In the genomic region with DNA sequence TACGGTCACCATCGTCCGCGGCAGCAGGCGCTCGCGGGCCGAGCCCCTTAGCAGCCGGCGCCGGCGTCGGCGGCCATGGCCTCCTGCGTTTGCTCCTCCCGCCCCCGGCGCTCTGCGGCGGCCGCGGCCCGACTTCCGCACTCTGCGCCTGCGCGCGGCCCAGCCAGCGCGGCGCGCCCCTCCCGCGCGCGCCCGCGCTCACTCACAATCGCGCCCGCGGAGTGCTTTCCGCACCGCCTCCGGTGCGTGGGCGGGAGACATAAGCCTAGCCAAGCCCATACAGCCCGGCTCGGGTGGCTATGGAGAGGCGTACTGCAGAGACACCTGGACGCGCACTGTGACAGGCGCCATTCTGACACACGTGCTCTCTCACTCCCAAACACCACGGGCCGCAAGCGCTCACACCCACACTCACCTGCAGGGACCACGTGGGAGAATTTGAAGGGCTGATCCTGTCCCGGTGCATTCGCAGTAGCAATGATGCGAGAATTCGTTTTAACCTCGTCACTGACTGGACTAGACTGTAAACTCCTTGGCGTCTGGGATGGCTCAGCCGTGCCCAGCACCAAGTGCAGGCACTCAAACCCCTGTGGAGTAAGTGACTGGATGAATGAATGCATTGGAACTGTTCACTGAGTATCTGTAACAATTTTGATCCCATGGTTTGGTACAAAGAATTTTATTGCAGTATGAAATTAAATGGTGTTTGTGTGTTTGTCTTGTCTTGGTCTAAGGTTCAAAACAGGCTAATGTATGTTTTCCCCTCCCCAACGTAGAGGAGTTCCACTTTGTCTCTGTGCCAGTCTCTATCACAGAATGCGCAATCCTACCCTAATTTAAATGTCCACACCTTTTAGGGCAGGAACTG, we compare ENCODE assay signal across 1 cellular context.
TF ChIP-seq lines count a peak whose summit lies in the region.

A gene with protein sequence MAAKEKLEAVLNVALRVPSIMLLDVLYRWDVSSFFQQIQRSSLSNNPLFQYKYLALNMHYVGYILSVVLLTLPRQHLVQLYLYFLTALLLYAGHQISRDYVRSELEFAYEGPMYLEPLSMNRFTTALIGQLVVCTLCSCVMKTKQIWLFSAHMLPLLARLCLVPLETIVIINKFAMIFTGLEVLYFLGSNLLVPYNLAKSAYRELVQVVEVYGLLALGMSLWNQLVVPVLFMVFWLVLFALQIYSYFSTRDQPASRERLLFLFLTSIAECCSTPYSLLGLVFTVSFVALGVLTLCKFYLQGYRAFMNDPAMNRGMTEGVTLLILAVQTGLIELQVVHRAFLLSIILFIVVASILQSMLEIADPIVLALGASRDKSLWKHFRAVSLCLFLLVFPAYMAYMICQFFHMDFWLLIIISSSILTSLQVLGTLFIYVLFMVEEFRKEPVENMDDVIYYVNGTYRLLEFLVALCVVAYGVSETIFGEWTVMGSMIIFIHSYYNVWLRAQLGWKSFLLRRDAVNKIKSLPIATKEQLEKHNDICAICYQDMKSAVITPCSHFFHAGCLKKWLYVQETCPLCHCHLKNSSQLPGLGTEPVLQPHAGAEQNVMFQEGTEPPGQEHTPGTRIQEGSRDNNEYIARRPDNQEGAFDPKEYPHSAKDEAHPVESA (minus strand): TSS at position 116 of the 868 bp plus-strand sequence. CDS start 5,936 bp downstream, outside the sequence.

TF ChIP-seq in H1, 55 proteins besides CTCF, POLR2A, EP300 and RAD21 (continues in another document):
- TF ChIP-seq EZH2 (IDR thresholded peaks at IDR 0.05; ENCODE audit: low read depth, low read length, severe bottlenecking), result no peak
- peak; percentile 56; the same call in 1 of the 2 replicates for TF ChIP-seq BACH1 (IDR thresholded peaks at IDR 0.05; ENCODE audit: low read length)
- no peak for TF ChIP-seq HDAC6 (IDR thresholded peaks at IDR 0.05; ENCODE audit: low read depth, low read length)
- TF ChIP-seq CTBP2 (IDR thresholded peaks at IDR 0.05; ENCODE audit: borderline replicate concordance, insufficient read depth, insufficient read length, low read length), result no peak
- no peak for TF ChIP-seq GABPA (IDR thresholded peaks at IDR 0.05; ENCODE audit: borderline replicate concordance, insufficient read depth, low read length)
- no peak for TF ChIP-seq RXRA (IDR thresholded peaks at IDR 0.05; ENCODE audit: insufficient read depth, low read depth, low read length)
- TF ChIP-seq SAP30 (IDR thresholded peaks at IDR 0.05; ENCODE audit: insufficient read depth, insufficient replicate concordance, low read length), result peak; percentile 75
- peak; percentile 72 for TF ChIP-seq RBBP5 (IDR thresholded peaks at IDR 0.05; ENCODE audit: borderline replicate concordance, low read depth, low read length)
- TF ChIP-seq ATF2 (IDR thresholded peaks at IDR 0.05; ENCODE audit: low read length), result no peak
- TF ChIP-seq SP4 (IDR thresholded peaks at IDR 0.05; ENCODE audit: low read length), result no peak
- no peak for TF ChIP-seq RNF2 (IDR thresholded peaks at IDR 0.05; ENCODE audit: borderline replicate concordance, low read depth, low read length, missing control alignments, poor library complexity, severe bottlenecking)
- TF ChIP-seq, protein P1, sequence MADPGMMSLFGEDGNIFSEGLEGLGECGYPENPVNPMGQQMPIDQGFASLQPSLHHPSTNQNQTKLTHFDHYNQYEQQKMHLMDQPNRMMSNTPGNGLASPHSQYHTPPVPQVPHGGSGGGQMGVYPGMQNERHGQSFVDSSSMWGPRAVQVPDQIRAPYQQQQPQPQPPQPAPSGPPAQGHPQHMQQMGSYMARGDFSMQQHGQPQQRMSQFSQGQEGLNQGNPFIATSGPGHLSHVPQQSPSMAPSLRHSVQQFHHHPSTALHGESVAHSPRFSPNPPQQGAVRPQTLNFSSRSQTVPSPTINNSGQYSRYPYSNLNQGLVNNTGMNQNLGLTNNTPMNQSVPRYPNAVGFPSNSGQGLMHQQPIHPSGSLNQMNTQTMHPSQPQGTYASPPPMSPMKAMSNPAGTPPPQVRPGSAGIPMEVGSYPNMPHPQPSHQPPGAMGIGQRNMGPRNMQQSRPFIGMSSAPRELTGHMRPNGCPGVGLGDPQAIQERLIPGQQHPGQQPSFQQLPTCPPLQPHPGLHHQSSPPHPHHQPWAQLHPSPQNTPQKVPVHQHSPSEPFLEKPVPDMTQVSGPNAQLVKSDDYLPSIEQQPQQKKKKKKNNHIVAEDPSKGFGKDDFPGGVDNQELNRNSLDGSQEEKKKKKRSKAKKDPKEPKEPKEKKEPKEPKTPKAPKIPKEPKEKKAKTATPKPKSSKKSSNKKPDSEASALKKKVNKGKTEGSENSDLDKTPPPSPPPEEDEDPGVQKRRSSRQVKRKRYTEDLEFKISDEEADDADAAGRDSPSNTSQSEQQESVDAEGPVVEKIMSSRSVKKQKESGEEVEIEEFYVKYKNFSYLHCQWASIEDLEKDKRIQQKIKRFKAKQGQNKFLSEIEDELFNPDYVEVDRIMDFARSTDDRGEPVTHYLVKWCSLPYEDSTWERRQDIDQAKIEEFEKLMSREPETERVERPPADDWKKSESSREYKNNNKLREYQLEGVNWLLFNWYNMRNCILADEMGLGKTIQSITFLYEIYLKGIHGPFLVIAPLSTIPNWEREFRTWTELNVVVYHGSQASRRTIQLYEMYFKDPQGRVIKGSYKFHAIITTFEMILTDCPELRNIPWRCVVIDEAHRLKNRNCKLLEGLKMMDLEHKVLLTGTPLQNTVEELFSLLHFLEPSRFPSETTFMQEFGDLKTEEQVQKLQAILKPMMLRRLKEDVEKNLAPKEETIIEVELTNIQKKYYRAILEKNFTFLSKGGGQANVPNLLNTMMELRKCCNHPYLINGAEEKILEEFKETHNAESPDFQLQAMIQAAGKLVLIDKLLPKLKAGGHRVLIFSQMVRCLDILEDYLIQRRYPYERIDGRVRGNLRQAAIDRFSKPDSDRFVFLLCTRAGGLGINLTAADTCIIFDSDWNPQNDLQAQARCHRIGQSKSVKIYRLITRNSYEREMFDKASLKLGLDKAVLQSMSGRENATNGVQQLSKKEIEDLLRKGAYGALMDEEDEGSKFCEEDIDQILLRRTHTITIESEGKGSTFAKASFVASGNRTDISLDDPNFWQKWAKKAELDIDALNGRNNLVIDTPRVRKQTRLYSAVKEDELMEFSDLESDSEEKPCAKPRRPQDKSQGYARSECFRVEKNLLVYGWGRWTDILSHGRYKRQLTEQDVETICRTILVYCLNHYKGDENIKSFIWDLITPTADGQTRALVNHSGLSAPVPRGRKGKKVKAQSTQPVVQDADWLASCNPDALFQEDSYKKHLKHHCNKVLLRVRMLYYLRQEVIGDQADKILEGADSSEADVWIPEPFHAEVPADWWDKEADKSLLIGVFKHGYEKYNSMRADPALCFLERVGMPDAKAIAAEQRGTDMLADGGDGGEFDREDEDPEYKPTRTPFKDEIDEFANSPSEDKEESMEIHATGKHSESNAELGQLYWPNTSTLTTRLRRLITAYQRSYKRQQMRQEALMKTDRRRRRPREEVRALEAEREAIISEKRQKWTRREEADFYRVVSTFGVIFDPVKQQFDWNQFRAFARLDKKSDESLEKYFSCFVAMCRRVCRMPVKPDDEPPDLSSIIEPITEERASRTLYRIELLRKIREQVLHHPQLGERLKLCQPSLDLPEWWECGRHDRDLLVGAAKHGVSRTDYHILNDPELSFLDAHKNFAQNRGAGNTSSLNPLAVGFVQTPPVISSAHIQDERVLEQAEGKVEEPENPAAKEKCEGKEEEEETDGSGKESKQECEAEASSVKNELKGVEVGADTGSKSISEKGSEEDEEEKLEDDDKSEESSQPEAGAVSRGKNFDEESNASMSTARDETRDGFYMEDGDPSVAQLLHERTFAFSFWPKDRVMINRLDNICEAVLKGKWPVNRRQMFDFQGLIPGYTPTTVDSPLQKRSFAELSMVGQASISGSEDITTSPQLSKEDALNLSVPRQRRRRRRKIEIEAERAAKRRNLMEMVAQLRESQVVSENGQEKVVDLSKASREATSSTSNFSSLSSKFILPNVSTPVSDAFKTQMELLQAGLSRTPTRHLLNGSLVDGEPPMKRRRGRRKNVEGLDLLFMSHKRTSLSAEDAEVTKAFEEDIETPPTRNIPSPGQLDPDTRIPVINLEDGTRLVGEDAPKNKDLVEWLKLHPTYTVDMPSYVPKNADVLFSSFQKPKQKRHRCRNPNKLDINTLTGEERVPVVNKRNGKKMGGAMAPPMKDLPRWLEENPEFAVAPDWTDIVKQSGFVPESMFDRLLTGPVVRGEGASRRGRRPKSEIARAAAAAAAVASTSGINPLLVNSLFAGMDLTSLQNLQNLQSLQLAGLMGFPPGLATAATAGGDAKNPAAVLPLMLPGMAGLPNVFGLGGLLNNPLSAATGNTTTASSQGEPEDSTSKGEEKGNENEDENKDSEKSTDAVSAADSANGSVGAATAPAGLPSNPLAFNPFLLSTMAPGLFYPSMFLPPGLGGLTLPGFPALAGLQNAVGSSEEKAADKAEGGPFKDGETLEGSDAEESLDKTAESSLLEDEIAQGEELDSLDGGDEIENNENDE (IDR thresholded peaks at IDR 0.05; ENCODE audit: insufficient replicate concordance, low read length), result no peak
- no peak for TF ChIP-seq BRCA1 (IDR thresholded peaks at IDR 0.05; ENCODE audit: low read depth, low read length)
- no peak for TF ChIP-seq TAF1 (IDR thresholded peaks at IDR 0.05; ENCODE audit: low read depth, low read length)
- no peak for TF ChIP-seq MAFK (IDR thresholded peaks at IDR 0.05; ENCODE audit: low read depth, low read length)
- no peak for TF ChIP-seq CHD1 (IDR thresholded peaks at IDR 0.05; ENCODE audit: low read depth, low read length)
- peak; percentile 79 for TF ChIP-seq YY1 (IDR thresholded peaks at IDR 0.05; ENCODE audit: low read depth, low read length)
- TF ChIP-seq SUZ12 (IDR thresholded peaks at IDR 0.05; ENCODE audit: low read length), result no peak
- peak; percentile 57 for TF ChIP-seq NRF1 (IDR thresholded peaks at IDR 0.05; ENCODE audit: low read depth, low read length)
- peak; percentile 97 for TF ChIP-seq KDM4A (IDR thresholded peaks at IDR 0.05; ENCODE audit: low read depth, low read length, severe bottlenecking)
- TF ChIP-seq, protein P2, sequence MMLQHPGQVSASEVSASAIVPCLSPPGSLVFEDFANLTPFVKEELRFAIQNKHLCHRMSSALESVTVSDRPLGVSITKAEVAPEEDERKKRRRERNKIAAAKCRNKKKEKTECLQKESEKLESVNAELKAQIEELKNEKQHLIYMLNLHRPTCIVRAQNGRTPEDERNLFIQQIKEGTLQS (IDR thresholded peaks at IDR 0.05; ENCODE audit: insufficient read depth, low read depth, low read length), result no peak
- no peak for TF ChIP-seq BCL11A (IDR thresholded peaks at IDR 0.05; ENCODE audit: low read depth in 2 of 2, low read length in 2 of 2)
- TF ChIP-seq NANOG (IDR thresholded peaks at IDR 0.05; ENCODE audit: insufficient read depth, low read depth, low read length, poor library complexity, severe bottlenecking), result no peak
- TF ChIP-seq SIRT6 (IDR thresholded peaks at IDR 0.05; ENCODE audit: low read length), result no peak
- no peak for TF ChIP-seq JUND (IDR thresholded peaks at IDR 0.05; ENCODE audit: low read length)
- no peak for TF ChIP-seq GTF2F1 (IDR thresholded peaks at IDR 0.05; ENCODE audit: borderline replicate concordance, low read depth, low read length)
- TF ChIP-seq MAX (IDR thresholded peaks at IDR 0.05), result peak; percentile 99
- no peak for TF ChIP-seq TAF7 (optimal IDR thresholded peaks at IDR 0.05; ENCODE audit: borderline replicate concordance, low read depth, low read length)
- TF ChIP-seq FOSL1 (IDR thresholded peaks at IDR 0.05; ENCODE audit: insufficient read depth, low read depth, low read length), result no peak
- no peak for TF ChIP-seq SIX5 (IDR thresholded peaks at IDR 0.05; ENCODE audit: low read depth, low read length)
- no peak for TF ChIP-seq POU5F1 (IDR thresholded peaks at IDR 0.05; ENCODE audit: low read depth, low read length)
- TF ChIP-seq SP1 (IDR thresholded peaks at IDR 0.05; ENCODE audit: low read depth, low read length), result no peak
- no peak for TF ChIP-seq TEAD4 (IDR thresholded peaks at IDR 0.05; ENCODE audit: low read depth, low read length)
- TF ChIP-seq POLR2AphosphoS5 (IDR thresholded peaks at IDR 0.05; ENCODE audit: low read depth, low read length), result peak; percentile 22; the same call in 1 of the 2 replicates
- no peak for TF ChIP-seq RFX5 (IDR thresholded peaks at IDR 0.05; ENCODE audit: borderline replicate concordance, low read depth, low read length)
- peak; percentile 85 to 86; a peak in 3 of 4 replicates for TF ChIP-seq SIN3A (conservative IDR thresholded peaks at IDR 0.05 in 1 of 2, IDR thresholded peaks at IDR 0.05 in 1 of 2; ENCODE audit: low read depth in 1 of 2, low read length in 2 of 2)
- TF ChIP-seq JUN (IDR thresholded peaks at IDR 0.05; ENCODE audit: low read depth, low read length), result no peak
- no peak for TF ChIP-seq CBX5 (IDR thresholded peaks at IDR 0.05; ENCODE audit: low read depth, low read length)
- TF ChIP-seq CHD2 (IDR thresholded peaks at IDR 0.05; ENCODE audit: low read length), result no peak
- peak; percentile 99 for TF ChIP-seq ASH2L (IDR thresholded peaks at IDR 0.05; ENCODE audit: low read length)
- no peak for TF ChIP-seq CREB1 (IDR thresholded peaks at IDR 0.05)
- TF ChIP-seq KDM5A (IDR thresholded peaks at IDR 0.05; ENCODE audit: low read length), result no peak
- no peak for TF ChIP-seq SRF (IDR thresholded peaks at IDR 0.05; ENCODE audit: low read depth, low read length)
- TF ChIP-seq, protein P3, sequence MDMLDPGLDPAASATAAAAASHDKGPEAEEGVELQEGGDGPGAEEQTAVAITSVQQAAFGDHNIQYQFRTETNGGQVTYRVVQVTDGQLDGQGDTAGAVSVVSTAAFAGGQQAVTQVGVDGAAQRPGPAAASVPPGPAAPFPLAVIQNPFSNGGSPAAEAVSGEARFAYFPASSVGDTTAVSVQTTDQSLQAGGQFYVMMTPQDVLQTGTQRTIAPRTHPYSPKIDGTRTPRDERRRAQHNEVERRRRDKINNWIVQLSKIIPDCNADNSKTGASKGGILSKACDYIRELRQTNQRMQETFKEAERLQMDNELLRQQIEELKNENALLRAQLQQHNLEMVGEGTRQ (IDR thresholded peaks at IDR 0.05; ENCODE audit: low read length), result peak; percentile 53; the same call in 1 of the 2 replicates
- peak in 1 of 2 experiments; percentile 83; a peak in 2 of 4 replicates for TF ChIP-seq HDAC2 (IDR thresholded peaks at IDR 0.05; ENCODE audit: borderline replicate concordance in 1 of 2, low read depth in 2 of 2, low read length in 2 of 2)
- TF ChIP-seq TCF12 (IDR thresholded peaks at IDR 0.05; ENCODE audit: low read depth, low read length), result no peak
- no peak for TF ChIP-seq ZNF274 (IDR thresholded peaks at IDR 0.05; ENCODE audit: borderline replicate concordance, extremely low read depth, low read length)
- TF ChIP-seq TBP (IDR thresholded peaks at IDR 0.05; ENCODE audit: low read depth, low read length), result 0 out of 2 replicates have a peak, but pooled peaks have one; percentile 6
- no peak for TF ChIP-seq CBX8 (IDR thresholded peaks at IDR 0.05; ENCODE audit: borderline replicate concordance, low read depth, low read length)
